ENCODE assay signal across 24 cellular contexts in the genomic region with DNA sequence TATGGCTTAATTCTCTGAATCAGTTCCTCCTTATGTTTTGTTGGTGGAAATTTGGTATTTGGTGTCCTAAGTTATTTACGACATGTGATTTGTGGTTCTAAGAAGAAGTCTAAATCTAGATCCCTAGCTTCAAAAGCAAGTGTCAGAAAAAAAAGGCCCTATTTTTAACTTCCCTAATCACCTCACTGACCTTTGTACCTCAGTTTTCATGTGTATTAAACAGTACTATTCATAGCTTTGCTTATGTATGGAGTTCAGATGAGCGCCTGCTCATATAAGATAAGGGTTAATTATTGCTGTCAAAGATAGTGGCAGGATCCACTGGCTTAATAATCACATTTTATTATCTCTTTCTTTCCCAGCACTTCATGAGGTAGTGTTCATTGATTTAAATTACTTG.
"Had no signal": no experiment of that assay in that cellular context is flagged by ENCODE, and none has a peak within 500 bp of the region (broad histone marks: within the 10 kb centered on the region; RNA-seq: fewer than 3 reads in every experiment).

No MANE protein-coding gene starts in this region.

- DNase-seq: IMR-90, Kasumi-1, MV-4-11, NCI-H1048, NCI-H1105, NCI-H1417, NCI-H1436 treated with DMSO at 0.1 percent for 48 hours, NCI-H1694 treated with DMSO at 0.1 percent for 48 hours, NCI-H1930, NCI-H2081, NCI-H2107, NCI-H2227 treated with DMSO at 0.1 percent for 48 hours, NCI-H524 treated with DMSO at 0.1 percent for 48 hours, NCI-H69, NCI-H774, Right ventricle myocardium superior, RPMI8226, SIG-M5, SK-N-SH, SW 1271, T-cell had no signal

- H3K9me3 ChIP-seq: SK-N-SH had no signal

- H3K9ac ChIP-seq: KMS-11, SK-N-SH had no signal

- H3K9me2 ChIP-seq: SK-N-SH had no signal

- H3K4me2 ChIP-seq: KMS-11, SK-N-SH had no signal

- FAIRE-seq: HepG2, RCC 7860 had no signal

- ATAC-seq: HepG2, T-cell had no signal

- H3K27ac ChIP-seq: KMS-11 had no signal
